ENCODE assay signal across 23 cellular contexts in genomic region chr21:43889055-43889454, GRCh38.
"Had no signal": no experiment of that assay in that cellular context is flagged by ENCODE, and none has a peak within 500 bp of the region (broad histone marks: within the 10 kb centered on the region; RNA-seq: fewer than 3 reads in every experiment).

No MANE protein-coding gene starts in this region.

- H3K9ac ChIP-seq: KMS-11, SK-N-SH had no signal

- H3K27me3 Mint-ChIP-seq: activated CD8-positive, alpha-beta T cell treated with anti-CD3 and anti-CD28 coated beads for 36 hours had no signal

- H3K4me2 ChIP-seq: KMS-11, SK-N-SH had no signal

- H3K4me3 Mint-ChIP-seq: activated CD8-positive, alpha-beta T cell treated with anti-CD3 and anti-CD28 coated beads for 36 hours; activated T-helper 1 cell treated with anti-CD3 and anti-CD28 coated beads, Interleukin-12 subunit alpha, Interleukin-12 subunit beta, Interleukin-2, Interleukin-4 antibody, amounts not matched to agents 30 ng/mL and 10 ng/mL and 1 ng/mL, durations not matched to agents 14 hours and 24 hours and 36 hours had no signal

- H3K9me3 ChIP-seq: SK-N-SH had no signal

- DNase-seq: activated CD4-positive, alpha-beta T cell treated with anti-CD3 and anti-CD28 coated beads for 4 hours; activated CD8-positive, alpha-beta memory T cell treated with anti-CD3 and anti-CD28 coated beads, Interleukin-2, amount 50 U/mL, for 4 hours; activated CD8-positive, alpha-beta T cell treated with anti-CD3 and anti-CD28 coated beads for 36 hours; activated T-cell treated with anti-CD3 and anti-CD28 coated beads, Interleukin-2, amount 50 U/mL, for 1 hour; brain microvascular endothelial cell; NCI-H1092; NCI-H1417; NCI-H1930; NCI-H2171 treated with DMSO at 0.1 percent for 48 hours; NCI-H226; NCI-H526; NCI-H82; OCI-M1; RPMI8226; SK-N-SH; SW 1271 had no signal

- H3K9me3 Mint-ChIP-seq: activated T-helper 1 cell treated with anti-CD3 and anti-CD28 coated beads, Interleukin-12 subunit alpha, Interleukin-12 subunit beta, Interleukin-2, Interleukin-4 antibody, amounts not matched to agents 30 ng/mL and 10 ng/mL and 1 ng/mL, durations not matched to agents 14 hours and 24 hours and 36 hours had no signal

- ATAC-seq: activated CD4-positive, CD25-positive, alpha-beta regulatory T cell treated with anti-CD3 and anti-CD28 coated beads, Interleukin-2, amount 50 U/mL, for 24 hours; activated CD8-positive, alpha-beta T cell treated with anti-CD3 and anti-CD28 coated beads for 36 hours; activated naive CD4-positive, alpha-beta T cell treated with anti-CD3 and anti-CD28 coated beads, Interleukin-2, amount 50 U/mL, for 72 hours; Panc1; Right ventricle myocardium inferior had no signal

- H3K27me3 ChIP-seq: brain microvascular endothelial cell, cardiac muscle cell had no signal

- H3K27ac Mint-ChIP-seq: activated CD8-positive, alpha-beta T cell treated with anti-CD3 and anti-CD28 coated beads for 36 hours had no signal

- H3K27ac ChIP-seq: brain microvascular endothelial cell, cardiac muscle cell, KMS-11 had no signal

- H3K36me3 ChIP-seq: brain microvascular endothelial cell, cardiac muscle cell had no signal

- H3K4me3 ChIP-seq: cardiac muscle cell had no signal
